ENCODE assay signal across 15 cellular contexts in genomic region chr2:196875414-196875813, GRCh38. TPM values are rescaled to one million over a fixed set of nuclear protein-coding genes. Genes with fewer than 3 reads are reported as not detected.
DNase-seq lines count a peak whose midpoint lies in the region; ATAC-seq and FAIRE-seq lines count a peak whose summit lies in the region.
"Had no signal": no experiment of that assay in that cellular context is flagged by ENCODE, and none has a peak within 500 bp of the region (broad histone marks: within the 10 kb centered on the region; RNA-seq: fewer than 3 reads in every experiment).

No MANE protein-coding gene starts in this region.

- peaks cover 2 to 6% of the 10 kb centered on the region in 2 donors for H3K36me3 Mint-ChIP-seq in activated T-cell treated with anti-CD3 and anti-CD28 coated beads, Interleukin-2, amount 50 U/mL, for 72 hours (ENCODE audit: insufficient read depth in 2 of 2)
- H3K36me3 Mint-ChIP-seq in activated T-cell treated with anti-CD3 and anti-CD28 coated beads, Interleukin-2, amount 50 U/mL, for 24 hours (ENCODE audit: low read depth), result peaks cover 63% of the 10 kb centered on the region
- H3K36me3 Mint-ChIP-seq in activated T-helper 17 cell treated with anti-CD3 and anti-CD28 coated beads, Interleukin-2, amount 50 U/mL, for 72 hours (ENCODE audit: low read depth), result peaks cover 71% of the 10 kb centered on the region

- H3K4me1 Mint-ChIP-seq in activated T-cell treated with anti-CD3 and anti-CD28 coated beads, Interleukin-2, amount 50 U/mL, for 72 hours (ENCODE audit: low read depth), result peaks cover 15% of the 10 kb centered on the region
- peaks cover 9% of the 10 kb centered on the region for H3K4me1 Mint-ChIP-seq in activated T-cell treated with anti-CD3 and anti-CD28 coated beads, Interleukin-2, amount 50 U/mL, for 24 hours (ENCODE audit: low read depth)
- no peaks in the 10 kb centered on the region for H3K4me1 Mint-ChIP-seq in activated T-helper 17 cell treated with anti-CD3 and anti-CD28 coated beads, Interleukin-2, amount 50 U/mL, for 72 hours
- H3K4me1 Mint-ChIP-seq: GM23338 had no signal

- intact Hi-C loops in cardiac septum (cut with DNase I), result loop anchor here (10.0 kb wide), 1 partner anchor 69 kb away; no protein-coding TSS in a partner anchor

- H3K27ac Mint-ChIP-seq in activated T-cell treated with anti-CD3 and anti-CD28 coated beads, Interleukin-2, amount 50 U/mL, for 72 hours, result no peak overlapping the region
- H3K27ac Mint-ChIP-seq in activated T-cell treated with anti-CD3 and anti-CD28 coated beads, Interleukin-2, amount 50 U/mL, for 24 hours, result no peak overlapping the region
- no peak overlapping the region for H3K27ac Mint-ChIP-seq in activated T-helper 17 cell treated with anti-CD3 and anti-CD28 coated beads, Interleukin-2, amount 50 U/mL, for 72 hours
- H3K27ac Mint-ChIP-seq: GM23338 had no signal

- DNase-seq in activated T-cell treated with anti-CD3 and anti-CD28 coated beads, Interleukin-2, amount 50 U/mL, for 72 hours, result no peak
- no peak for DNase-seq in activated T-cell treated with anti-CD3 and anti-CD28 coated beads, Interleukin-2, amount 50 U/mL, for 24 hours
- DNase-seq in stimulated activated naive CD8-positive, alpha-beta T cell treated with anti-CD3 and anti-CD28 coated beads, Interleukin-15, Interleukin-2, amounts not matched to agents 100 U/mL and 50 U/mL, for 24 hours, result no peak
- DNase-seq in stimulated activated CD4-positive, alpha-beta T cell treated with anti-CD3 and anti-CD28 coated beads, Interleukin-4, amount 100 ng/mL, for 24 hours, result no peak
- no peak for DNase-seq in cardiac septum (ENCODE audit: low spot score)
- DNase-seq: BE2C; CD4-positive, alpha-beta memory T cell; DMS79; EL; H7 had no signal

- ATAC-seq in activated T-cell treated with anti-CD3 and anti-CD28 coated beads, Interleukin-2, amount 50 U/mL, for 72 hours (replicated peaks in 1 of 2), result peak; percentile 71 to 82
- peak; percentile 74 for ATAC-seq in activated T-helper 17 cell treated with anti-CD3 and anti-CD28 coated beads, Interleukin-2, amount 50 U/mL, for 72 hours (replicated peaks)
- peak; percentile 36 for ATAC-seq in stimulated activated naive CD8-positive, alpha-beta T cell treated with anti-CD3 and anti-CD28 coated beads, Interleukin-15, Interleukin-2, amounts not matched to agents 100 U/mL and 50 U/mL, for 24 hours
- ATAC-seq: A549, GM23338 had no signal

- peak; percentile 45 for FAIRE-seq in TTC549 (lab: Jason Lieb, UNC)
- FAIRE-seq: A549, GM12891 had no signal

- no peak overlapping the region for H3K4me3 Mint-ChIP-seq in activated T-cell treated with anti-CD3 and anti-CD28 coated beads, Interleukin-2, amount 50 U/mL, for 72 hours
- no peak overlapping the region for H3K4me3 Mint-ChIP-seq in activated T-cell treated with anti-CD3 and anti-CD28 coated beads, Interleukin-2, amount 50 U/mL, for 24 hours
- no peak overlapping the region for H3K4me3 Mint-ChIP-seq in activated T-helper 17 cell treated with anti-CD3 and anti-CD28 coated beads, Interleukin-2, amount 50 U/mL, for 72 hours
- H3K4me3 Mint-ChIP-seq: CD4-positive, alpha-beta memory T cell; GM23338 had no signal

- no peaks in the 10 kb centered on the region for H3K9me3 Mint-ChIP-seq in activated T-cell treated with anti-CD3 and anti-CD28 coated beads, Interleukin-2, amount 50 U/mL, for 72 hours
- H3K9me3 Mint-ChIP-seq in activated T-cell treated with anti-CD3 and anti-CD28 coated beads, Interleukin-2, amount 50 U/mL, for 24 hours, result no peaks in the 10 kb centered on the region
- H3K9me3 Mint-ChIP-seq in activated T-helper 17 cell treated with anti-CD3 and anti-CD28 coated beads, Interleukin-2, amount 50 U/mL, for 72 hours, result no peaks in the 10 kb centered on the region
- H3K9me3 Mint-ChIP-seq: CD4-positive, alpha-beta memory T cell; GM23338 had no signal

- H3K27me3 Mint-ChIP-seq in activated T-cell treated with anti-CD3 and anti-CD28 coated beads, Interleukin-2, amount 50 U/mL, for 72 hours (ENCODE audit: low read depth), result no peaks in the 10 kb centered on the region
- H3K27me3 Mint-ChIP-seq in activated T-cell treated with anti-CD3 and anti-CD28 coated beads, Interleukin-2, amount 50 U/mL, for 24 hours, result no peaks in the 10 kb centered on the region
- H3K27me3 Mint-ChIP-seq in activated T-helper 17 cell treated with anti-CD3 and anti-CD28 coated beads, Interleukin-2, amount 50 U/mL, for 72 hours, result no peaks in the 10 kb centered on the region
- H3K27me3 Mint-ChIP-seq: CD4-positive, alpha-beta memory T cell had no signal

RNA-seq across cellular contexts. Expression of gene PGAP1, which starts 51.1 kb away (rescaled TPM):
- total RNA-seq in activated T-cell treated with anti-CD3 and anti-CD28 coated beads, Interleukin-2, amount 50 U/mL, for 72 hours, result 10 to 100 TPM; 22.5 to 36.3 TPM
- 10 to 100 TPM; 41.6 to 44.8 TPM for total RNA-seq in activated T-helper 17 cell treated with anti-CD3 and anti-CD28 coated beads, Interleukin-2, amount 50 U/mL, for 72 hours
- total RNA-seq in cardiac septum, result 7.7 TPM
